9 cellular contexts compared by ENCODE assay signal in genomic region chr22:40668611-40669390, GRCh38. TPM values are rescaled to one million over a fixed set of nuclear protein-coding genes. Genes with fewer than 3 reads are reported as not detected.
A peak's percentile ranks its signal among the peaks of the same experiment; 100 is the strongest.
DNase-seq lines count a peak whose midpoint lies in the region; ATAC-seq and TF ChIP-seq lines count a peak whose summit lies in the region.
"Had no signal": no experiment of that assay in that cellular context is flagged by ENCODE, and none has a peak within 500 bp of the region (broad histone marks: within the 10 kb centered on the region; RNA-seq: fewer than 3 reads in every experiment).

No MANE protein-coding gene starts in this region.

- TF ChIP-seq CTCF in AG09309 (IDR thresholded peaks at IDR 0.05; ENCODE audit: control insufficient read depth, insufficient read depth, low read depth, low read length, missing control alignments): no peak
- TF ChIP-seq CTCF in HFFc6 (IDR thresholded peaks at IDR 0.05): no peak

- peaks cover 4% of the 10 kb centered on the region; the same call in 1 of the 2 replicates for H3K9me3 ChIP-seq in MG63

- no peaks in the 10 kb centered on the region; the same call in 1 of the 2 replicates for H3K27me3 Mint-ChIP-seq in HFFc6 (ENCODE audit: insufficient read depth)

- peak overlapping the region; percentile 73 for H3K27ac Mint-ChIP-seq in HFFc6

- no peak overlapping the region for H3K4me3 ChIP-seq in AG09309 (ENCODE audit: control insufficient read depth, low read depth, low read length)
- H3K4me3 ChIP-seq in MG63: no peak overlapping the region

- H3K27me3 ChIP-seq in MG63: no peaks in the 10 kb centered on the region

- H3K9me3 Mint-ChIP-seq in HFFc6: peaks cover 6% of the 10 kb centered on the region

- H3K36me3 Mint-ChIP-seq in HFFc6 (ENCODE audit: low read depth): peaks cover 10% of the 10 kb centered on the region

- no peak overlapping the region for H3K4me3 Mint-ChIP-seq in HFFc6

- ATAC-seq in HG03175 (IDR thresholded peaks at IDR 0.05; ENCODE audit: unreplicated experiment) (no peak), GM18867 (IDR thresholded peaks at IDR 0.05; ENCODE audit: unreplicated experiment) (no peak)

- DNase-seq in AG09309 (ENCODE audit: low read depth) (peak; percentile 85), HFFc6 (peak; percentile 79), amniotic stem cell (lab: John Stamatoyannopoulos, UW) (peak; percentile 4), left kidney (ENCODE audit: low read depth, low spot score) (peak; percentile 26), MG63 (no peak), SK-N-DZ (ENCODE audit: low spot score) (no peak)
- DNase-seq: activated CD8-positive, alpha-beta memory T cell treated with anti-CD3 and anti-CD28 coated beads, Interleukin-2, amount 50 U/mL, for 4 hours had no signal

- H3K36me3 ChIP-seq in MG63: no peaks in the 10 kb centered on the region

- H3K4me1 Mint-ChIP-seq in HFFc6 (ENCODE audit: low read depth): peaks cover 43% of the 10 kb centered on the region

RNA-seq across cellular contexts. Expression of gene MCHR1, which starts 10.5 kb away (rescaled TPM):
- under 1 TPM in 1 of 6 experiments, not detected in 5; 0.28 TPM for total RNA-seq in HFFc6 (2021; fragmentation: NEBNext Ultra II Directional; extraction: Animal tissue kit (Norgen Biotek cat#: 25700))
- not detected in 2 replicates for total RNA-seq in MG63 (2014; rRNA removed; shearing (Covaris generic); ENCODE audit: low replicate concordance)
- polyA plus RNA-seq in SK-N-DZ (2014; cell fraction: cytosol; rRNA removed): 4.7 and 5.7 TPM in 2 replicates
- 2.0 and 3.5 TPM in 2 replicates for polyA plus RNA-seq in SK-N-DZ (2014; cell fraction: nucleus; rRNA removed)

RNA-seq across cellular contexts. Expression of gene MRTFA, which starts 32.3 kb away (rescaled TPM):
- total RNA-seq in HFFc6 (2021; fragmentation: NEBNext Ultra II Directional; extraction: Animal tissue kit (Norgen Biotek cat#: 25700)): 10 to 100 TPM; 36.4 to 48.7 (median 42.2) TPM
- 30.7 and 52.0 TPM in 2 replicates for total RNA-seq in MG63 (2014; rRNA removed; shearing (Covaris generic); ENCODE audit: low replicate concordance)
- polyA plus RNA-seq in SK-N-DZ (2014; cell fraction: cytosol; rRNA removed): 23.9 and 44.0 TPM in 2 replicates
- 12.4 and 27.9 TPM in 2 replicates for polyA plus RNA-seq in SK-N-DZ (2014; cell fraction: nucleus; rRNA removed)

Comparison
In these comparisons a context has a peak if more than half of its experiments do, and no peak if none do; other contexts are left out.
1. DNase-seq: peak in AG09309 (single experiment), HFFc6 (single experiment), amniotic stem cell (single experiment) and left kidney (single experiment); none in MG63 (single experiment) and SK-N-DZ (single experiment).